ENCODE assay signal across 23 cellular contexts in genomic region chr15:39180494-39180930, GRCh38.
DNase-seq lines count a peak whose midpoint lies in the region; ATAC-seq and TF ChIP-seq lines count a peak whose summit lies in the region.
"Had no signal": no experiment of that assay in that cellular context is flagged by ENCODE, and none has a peak within 500 bp of the region (broad histone marks: within the 10 kb centered on the region; RNA-seq: fewer than 3 reads in every experiment).

No MANE protein-coding gene starts in this region.

- no peak for TF ChIP-seq EP300 in tibial nerve (IDR thresholded peaks at IDR 0.05)

- ATAC-seq in SK-N-SH treated with all-trans-retinoic acid at 6 μM for 48 hours: peak; percentile 78
- ATAC-seq: activated CD4-positive, CD25-positive, alpha-beta regulatory T cell treated with anti-CD3 and anti-CD28 coated beads, Interleukin-2, amount 50 U/mL, for 24 hours; activated T-cell treated with anti-CD3 and anti-CD28 coated beads, Interleukin-2, amount 50 U/mL, for 72 hours; GM12878; HCT116; left colon; stimulated activated naive B cell treated with anti-CD40 and anti-IgM and Interleukin-4, amounts not matched to agents 10 μg/mL and 1 μg/mL and 100 μg/mL, for 72 hours had no signal

- H3K36me3 ChIP-seq in skeletal muscle satellite cell (ENCODE audit: insufficient read depth, low read length): no peaks in the 10 kb centered on the region
- no peaks in the 10 kb centered on the region for H3K36me3 ChIP-seq in tibial nerve
- H3K36me3 ChIP-seq: BLaER1, right atrium auricular region, thoracic aorta had no signal

- no peak for TF ChIP-seq POLR2A in tibial nerve (IDR thresholded peaks at IDR 0.05)

- no peak overlapping the region for H3K4me2 ChIP-seq in skeletal muscle satellite cell (ENCODE audit: low read length)
- H3K4me2 ChIP-seq: BLaER1 had no signal

- peak overlapping the region in 2 of 4 donors; percentile 30 to 69 for H3K27ac ChIP-seq in tibial nerve
- H3K27ac ChIP-seq: BLaER1, coronary artery, right atrium auricular region, thoracic aorta had no signal

- DNase-seq in GM04503 (ENCODE audit: low read depth) (peak; percentile 88), fibroblast of peridontal ligament (ENCODE audit: extremely low read depth) (peak; percentile 98), NCI-H128 (lab: John Stamatoyannopoulos, UW; ENCODE audit: unreplicated experiment) (no peak), tibial nerve (ENCODE audit: low spot score in 2 of 2) (no peak)
- no peak for DNase-seq in stimulated activated CD4-positive, alpha-beta T cell treated with anti-CD3 and anti-CD28 coated beads, Interleukin-4, amount 100 ng/mL, for 1 hour
- DNase-seq: activated CD8-positive, alpha-beta memory T cell treated with anti-CD3 and anti-CD28 coated beads for 24 hours; activated naive CD4-positive, alpha-beta T cell treated with anti-CD3 and anti-CD28 coated beads, Interleukin-2, amount 50 U/mL, for 16 hours; activated T-cell treated with anti-CD3 and anti-CD28 coated beads, Interleukin-2, amount 50 U/mL, for 72 hours; GDM1; left colon; MM.1S; NCI-H774; OCI-M1; stimulated activated naive B cell treated with anti-CD40 and anti-IgM and Interleukin-4, amounts not matched to agents 10 μg/mL and 1 μg/mL and 100 μg/mL, for 72 hours had no signal

- H3K9ac ChIP-seq in skeletal muscle satellite cell (ENCODE audit: low read depth, low read length): peak overlapping the region; percentile 51
- H3K9ac ChIP-seq: BLaER1 had no signal

- H3K27me3 ChIP-seq in skeletal muscle satellite cell (ENCODE audit: control insufficient read depth, insufficient read depth, low read length): no peaks in the 10 kb centered on the region
- H3K27me3 ChIP-seq in tibial nerve: no peaks in the 10 kb centered on the region
- H3K27me3 ChIP-seq: BLaER1, right atrium auricular region had no signal

- H3K9me3 ChIP-seq in skeletal muscle satellite cell (replicated peaks; ENCODE audit: low read length) (no peaks in the 10 kb centered on the region), tibial nerve (no peaks in the 10 kb centered on the region)
- H3K9me3 ChIP-seq: BLaER1, right atrium auricular region, thoracic aorta had no signal

- H3K4me1 ChIP-seq in skeletal muscle satellite cell (ENCODE audit: control insufficient read depth, insufficient read depth, low read length) (peaks cover 56% of the 10 kb centered on the region), tibial nerve (peaks cover 0 to 57% (median 16%) of the 10 kb centered on the region in 4 donors)
- H3K4me1 ChIP-seq: BLaER1, right atrium auricular region had no signal

- TF ChIP-seq CTCF in tibial nerve (IDR thresholded peaks at IDR 0.05): no peak

- H3K4me3 ChIP-seq in skeletal muscle satellite cell (ENCODE audit: low read length) (no peak overlapping the region), tibial nerve (no peak overlapping the region)
- H3K4me3 ChIP-seq: BLaER1, coronary artery, GM12878, right atrium auricular region, thoracic aorta had no signal

TF ChIP-seq in SK-N-SH treated with all-trans-retinoic acid at 6 μM for 48 hours, 23 proteins besides CTCF, POLR2A, EP300 and RAD21:
- TF ChIP-seq ISL1 (CRISPR knock-in tag; IDR thresholded peaks at IDR 0.05) (peak; percentile 50; the same call in 1 of the 2 replicates), POU6F1 (CRISPR knock-in tag; IDR thresholded peaks at IDR 0.05; ENCODE audit: borderline replicate concordance, low read depth) (no peak), ZNF70 (CRISPR knock-in tag; IDR thresholded peaks at IDR 0.05) (no peak), TCF4 (CRISPR knock-in tag; IDR thresholded peaks at IDR 0.05; ENCODE audit: borderline replicate concordance) (peak; percentile 62), ZFP3 (CRISPR knock-in tag; IDR thresholded peaks at IDR 0.05) (no peak)
TF ChIP-seq in SK-N-SH treated with all-trans-retinoic acid at 6 μM for 48 hours: peak in this region for 2.

Comparison
In these comparisons a context has a peak if more than half of its experiments do, and no peak if none do; other contexts are left out.
1. DNase-seq: peak in GM04503 (single experiment) and fibroblast of peridontal ligament (single experiment); none in stimulated activated CD4-positive, alpha-beta T cell treated with anti-CD3 and anti-CD28 coated beads, Interleukin-4, amount 100 ng/mL, for 1 hour (single experiment), NCI-H128 (single experiment) and tibial nerve (0 of 2).